Comparison of ENCODE assay signal across 1 cellular context in genomic region chr17:72422505-72423285, GRCh38.
TF ChIP-seq lines count a peak whose summit lies in the region.

No MANE protein-coding gene starts in this region.

TF ChIP-seq in HepG2, 621 proteins besides CTCF, POLR2A, EP300 and RAD21 (continued from another document and continues in another):
- TF ChIP-seq, protein P1, sequence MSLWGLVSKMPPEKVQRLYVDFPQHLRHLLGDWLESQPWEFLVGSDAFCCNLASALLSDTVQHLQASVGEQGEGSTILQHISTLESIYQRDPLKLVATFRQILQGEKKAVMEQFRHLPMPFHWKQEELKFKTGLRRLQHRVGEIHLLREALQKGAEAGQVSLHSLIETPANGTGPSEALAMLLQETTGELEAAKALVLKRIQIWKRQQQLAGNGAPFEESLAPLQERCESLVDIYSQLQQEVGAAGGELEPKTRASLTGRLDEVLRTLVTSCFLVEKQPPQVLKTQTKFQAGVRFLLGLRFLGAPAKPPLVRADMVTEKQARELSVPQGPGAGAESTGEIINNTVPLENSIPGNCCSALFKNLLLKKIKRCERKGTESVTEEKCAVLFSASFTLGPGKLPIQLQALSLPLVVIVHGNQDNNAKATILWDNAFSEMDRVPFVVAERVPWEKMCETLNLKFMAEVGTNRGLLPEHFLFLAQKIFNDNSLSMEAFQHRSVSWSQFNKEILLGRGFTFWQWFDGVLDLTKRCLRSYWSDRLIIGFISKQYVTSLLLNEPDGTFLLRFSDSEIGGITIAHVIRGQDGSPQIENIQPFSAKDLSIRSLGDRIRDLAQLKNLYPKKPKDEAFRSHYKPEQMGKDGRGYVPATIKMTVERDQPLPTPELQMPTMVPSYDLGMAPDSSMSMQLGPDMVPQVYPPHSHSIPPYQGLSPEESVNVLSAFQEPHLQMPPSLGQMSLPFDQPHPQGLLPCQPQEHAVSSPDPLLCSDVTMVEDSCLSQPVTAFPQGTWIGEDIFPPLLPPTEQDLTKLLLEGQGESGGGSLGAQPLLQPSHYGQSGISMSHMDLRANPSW (CRISPR knock-in tag; IDR thresholded peaks at IDR 0.05; ENCODE audit: borderline replicate concordance) = peak; percentile 78; the same call in 1 of the 2 replicates
- TF ChIP-seq SMAD3 (CRISPR knock-in tag; IDR thresholded peaks at IDR 0.05) (peak; percentile 52; the same call in 1 of the 2 replicates), FOXC1 (CRISPR knock-in tag; IDR thresholded peaks at IDR 0.05; ENCODE audit: borderline replicate concordance) (0 out of 2 replicates have a peak, but pooled peaks have one; percentile 36), ZBTB43 (CRISPR knock-in tag; conservative IDR thresholded peaks at IDR 0.05) (peak; percentile 79), PITX1 (CRISPR knock-in tag; IDR thresholded peaks at IDR 0.05) (peak; percentile 44; the same call in 1 of the 2 replicates), KLF6 (CRISPR knock-in tag; IDR thresholded peaks at IDR 0.05) (peak; percentile 48; the same call in 1 of the 2 replicates), KAT8 (CRISPR knock-in tag; IDR thresholded peaks at IDR 0.05) (peak; percentile 72; the same call in 1 of the 2 replicates), ZNF264 (CRISPR knock-in tag; IDR thresholded peaks at IDR 0.05) (0 out of 2 replicates have a peak, but pooled peaks have one; percentile 57), ZNF207 (IDR thresholded peaks at IDR 0.05; ENCODE audit: borderline replicate concordance) (no peak), HMG20A (CRISPR knock-in tag; IDR thresholded peaks at IDR 0.05; ENCODE audit: borderline replicate concordance) (peak; percentile 83), ZSCAN25 (CRISPR knock-in tag; IDR thresholded peaks at IDR 0.05) (peak; percentile 74), ZNF746 (CRISPR knock-in tag; IDR thresholded peaks at IDR 0.05) (peak; percentile 47; the same call in 1 of the 2 replicates), SP1 (IDR thresholded peaks at IDR 0.05) (no peak), SP1 (CRISPR knock-in tag; IDR thresholded peaks at IDR 0.05) (peak; percentile 20; the same call in 1 of the 2 replicates), ZFP1 (CRISPR knock-in tag; IDR thresholded peaks at IDR 0.05) (peak; percentile 56), ZNF142 (CRISPR knock-in tag; IDR thresholded peaks at IDR 0.05) (no peak; the same call in 1 of the 2 replicates), RFXAP (CRISPR knock-in tag; IDR thresholded peaks at IDR 0.05; ENCODE audit: borderline replicate concordance) (0 out of 2 replicates have a peak, but pooled peaks have one; percentile 43), ZBTB38 (CRISPR knock-in tag; IDR thresholded peaks at IDR 0.05) (peak; percentile 99), YEATS2 (CRISPR knock-in tag; IDR thresholded peaks at IDR 0.05; ENCODE audit: borderline replicate concordance) (peak; percentile 65), PCBP2 (optimal IDR thresholded peaks at IDR 0.05; ENCODE audit: low read depth, low read length, poor library complexity, severe bottlenecking) (no peak), ARNT2 (CRISPR knock-in tag; IDR thresholded peaks at IDR 0.05; ENCODE audit: low read depth) (peak; percentile 35; the same call in 1 of the 2 replicates), ZBTB3 (CRISPR knock-in tag; IDR thresholded peaks at IDR 0.05; ENCODE audit: borderline replicate concordance, low read depth) (peak; percentile 67; the same call in 1 of the 2 replicates), RCOR2 (CRISPR knock-in tag; IDR thresholded peaks at IDR 0.05) (peak; percentile 93), TBX2 (CRISPR knock-in tag; IDR thresholded peaks at IDR 0.05; ENCODE audit: borderline replicate concordance) (peak; percentile 88), ZNF543 (CRISPR knock-in tag; IDR thresholded peaks at IDR 0.05) (peak; percentile 56), SRY (CRISPR knock-in tag; IDR thresholded peaks at IDR 0.05) (peak; percentile 81; the same call in 1 of the 2 replicates), SP5 (CRISPR knock-in tag; IDR thresholded peaks at IDR 0.05; ENCODE audit: borderline replicate concordance, low read depth) (peak; percentile 84), GFI1 (CRISPR knock-in tag; IDR thresholded peaks at IDR 0.05; ENCODE audit: borderline replicate concordance) (peak; percentile 75; the same call in 1 of the 2 replicates), ZNF639 (CRISPR knock-in tag; conservative IDR thresholded peaks at IDR 0.05) (peak; percentile 43; the same call in 1 of the 2 replicates), ZNF547 (CRISPR knock-in tag; IDR thresholded peaks at IDR 0.05) (peak; percentile 49; the same call in 1 of the 2 replicates), PRDM10 (CRISPR knock-in tag; IDR thresholded peaks at IDR 0.05; ENCODE audit: low read depth) (peak; percentile 82), CEBPZ (IDR thresholded peaks at IDR 0.05; ENCODE audit: low read length) (no peak), SOX6 (IDR thresholded peaks at IDR 0.05) (no peak), SOX6 (CRISPR knock-in tag; IDR thresholded peaks at IDR 0.05) (peak; percentile 57; the same call in 1 of the 2 replicates), ZNF589 (CRISPR knock-in tag; conservative IDR thresholded peaks at IDR 0.05) (peak; percentile 73; the same call in 1 of the 2 replicates), JARID2 (CRISPR knock-in tag; IDR thresholded peaks at IDR 0.05; ENCODE audit: insufficient replicate concordance) (no peak)
- TF ChIP-seq, protein P2, sequence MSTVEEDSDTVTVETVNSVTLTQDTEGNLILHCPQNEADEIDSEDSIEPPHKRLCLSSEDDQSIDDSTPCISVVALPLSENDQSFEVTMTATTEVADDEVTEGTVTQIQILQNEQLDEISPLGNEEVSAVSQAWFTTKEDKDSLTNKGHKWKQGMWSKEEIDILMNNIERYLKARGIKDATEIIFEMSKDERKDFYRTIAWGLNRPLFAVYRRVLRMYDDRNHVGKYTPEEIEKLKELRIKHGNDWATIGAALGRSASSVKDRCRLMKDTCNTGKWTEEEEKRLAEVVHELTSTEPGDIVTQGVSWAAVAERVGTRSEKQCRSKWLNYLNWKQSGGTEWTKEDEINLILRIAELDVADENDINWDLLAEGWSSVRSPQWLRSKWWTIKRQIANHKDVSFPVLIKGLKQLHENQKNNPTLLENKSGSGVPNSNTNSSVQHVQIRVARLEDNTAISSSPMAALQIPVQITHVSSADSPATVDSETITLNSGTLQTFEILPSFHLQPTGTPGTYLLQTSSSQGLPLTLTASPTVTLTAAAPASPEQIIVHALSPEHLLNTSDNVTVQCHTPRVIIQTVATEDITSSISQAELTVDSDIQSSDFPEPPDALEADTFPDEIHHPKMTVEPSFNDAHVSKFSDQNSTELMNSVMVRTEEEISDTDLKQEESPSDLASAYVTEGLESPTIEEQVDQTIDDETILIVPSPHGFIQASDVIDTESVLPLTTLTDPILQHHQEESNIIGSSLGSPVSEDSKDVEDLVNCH (CRISPR knock-in tag; IDR thresholded peaks at IDR 0.05) = 0 out of 2 replicates have a peak, but pooled peaks have one; percentile 81
- TF ChIP-seq, protein P3, sequence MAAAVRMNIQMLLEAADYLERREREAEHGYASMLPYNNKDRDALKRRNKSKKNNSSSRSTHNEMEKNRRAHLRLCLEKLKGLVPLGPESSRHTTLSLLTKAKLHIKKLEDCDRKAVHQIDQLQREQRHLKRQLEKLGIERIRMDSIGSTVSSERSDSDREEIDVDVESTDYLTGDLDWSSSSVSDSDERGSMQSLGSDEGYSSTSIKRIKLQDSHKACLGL (CRISPR knock-in tag; IDR thresholded peaks at IDR 0.05) = 0 out of 2 replicates have a peak, but pooled peaks have one; percentile 12
